1 cellular context compared by ENCODE assay signal in the genomic region with DNA sequence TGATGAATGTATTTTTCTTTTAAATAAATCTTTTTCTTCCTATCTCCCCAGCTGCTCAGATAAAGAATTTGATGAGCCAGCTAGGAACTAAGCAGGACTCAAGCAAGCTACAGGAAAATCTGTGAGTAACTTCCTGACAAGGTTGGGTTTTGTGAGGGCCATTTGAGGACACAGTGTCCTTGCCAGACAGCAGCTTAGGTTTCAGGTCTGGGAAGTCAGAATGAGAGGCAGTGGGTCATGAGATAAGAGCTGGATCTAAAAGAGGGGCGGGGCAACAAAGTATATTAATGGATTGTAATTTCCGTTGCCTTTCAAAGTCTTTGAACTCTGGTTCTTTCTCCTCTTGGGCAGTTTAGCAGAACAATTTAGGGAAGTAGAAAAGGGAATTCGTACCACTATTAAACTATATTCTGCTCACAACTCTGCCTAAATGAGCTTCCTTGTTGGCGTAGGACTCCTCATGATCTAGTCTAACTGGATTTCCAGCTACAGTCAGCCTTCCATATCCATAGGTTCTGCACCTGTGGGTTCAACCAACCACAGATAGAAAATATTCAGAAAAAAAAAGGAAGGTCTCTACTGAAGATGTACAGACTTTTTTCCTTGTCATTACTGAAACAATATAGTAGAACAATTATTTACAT.
TF ChIP-seq lines count a peak whose summit lies in the region.

No MANE protein-coding gene starts in this region.

TF ChIP-seq in K562, 482 proteins besides CTCF, POLR2A, EP300 and RAD21 (continued from another document and continues in another):
- TF ChIP-seq, protein P1, sequence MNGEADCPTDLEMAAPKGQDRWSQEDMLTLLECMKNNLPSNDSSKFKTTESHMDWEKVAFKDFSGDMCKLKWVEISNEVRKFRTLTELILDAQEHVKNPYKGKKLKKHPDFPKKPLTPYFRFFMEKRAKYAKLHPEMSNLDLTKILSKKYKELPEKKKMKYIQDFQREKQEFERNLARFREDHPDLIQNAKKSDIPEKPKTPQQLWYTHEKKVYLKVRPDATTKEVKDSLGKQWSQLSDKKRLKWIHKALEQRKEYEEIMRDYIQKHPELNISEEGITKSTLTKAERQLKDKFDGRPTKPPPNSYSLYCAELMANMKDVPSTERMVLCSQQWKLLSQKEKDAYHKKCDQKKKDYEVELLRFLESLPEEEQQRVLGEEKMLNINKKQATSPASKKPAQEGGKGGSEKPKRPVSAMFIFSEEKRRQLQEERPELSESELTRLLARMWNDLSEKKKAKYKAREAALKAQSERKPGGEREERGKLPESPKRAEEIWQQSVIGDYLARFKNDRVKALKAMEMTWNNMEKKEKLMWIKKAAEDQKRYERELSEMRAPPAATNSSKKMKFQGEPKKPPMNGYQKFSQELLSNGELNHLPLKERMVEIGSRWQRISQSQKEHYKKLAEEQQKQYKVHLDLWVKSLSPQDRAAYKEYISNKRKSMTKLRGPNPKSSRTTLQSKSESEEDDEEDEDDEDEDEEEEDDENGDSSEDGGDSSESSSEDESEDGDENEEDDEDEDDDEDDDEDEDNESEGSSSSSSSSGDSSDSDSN (IDR thresholded peaks at IDR 0.05; ENCODE audit: borderline replicate concordance in 1 of 2, low read depth in 2 of 2, low read length in 2 of 2) = no peak
- TF ChIP-seq THRA (IDR thresholded peaks at IDR 0.05) (peak; percentile 79), SMC3 (conservative IDR thresholded peaks at IDR 0.05; ENCODE audit: insufficient read depth, low read depth, low read length) (no peak), HDAC6 (IDR thresholded peaks at IDR 0.05; ENCODE audit: low read depth, low read length) (no peak), LEF1 (IDR thresholded peaks at IDR 0.05) (peak; percentile 41; the same call in 1 of the 2 replicates), ZNF41 (CRISPR knock-in tag; conservative IDR thresholded peaks at IDR 0.05) (no peak), ZNF766 (CRISPR knock-in tag; conservative IDR thresholded peaks at IDR 0.05) (no peak), ZFX (CRISPR knock-in tag; IDR thresholded peaks at IDR 0.05) (no peak), BRD4 (IDR thresholded peaks at IDR 0.05) (no peak), GABPA (tag; conservative IDR thresholded peaks at IDR 0.05; ENCODE audit: low read depth) (no peak), KHSRP (IDR thresholded peaks at IDR 0.05) (no peak), ZNF398 (CRISPR knock-in tag; IDR thresholded peaks at IDR 0.05) (no peak), CTBP1 (IDR thresholded peaks at IDR 0.05; ENCODE audit: borderline replicate concordance) (no peak), GABPB1 (CRISPR knock-in tag; IDR thresholded peaks at IDR 0.05) (no peak), ARNT (IDR thresholded peaks at IDR 0.05) (no peak), CBX8 (IDR thresholded peaks at IDR 0.05; ENCODE audit: borderline replicate concordance, extremely low read depth, low read depth, low read length, poor library complexity, severe bottlenecking) (no peak), CREB5 (CRISPR knock-in tag; IDR thresholded peaks at IDR 0.05) (no peak), ZC3H4 (CRISPR knock-in tag; IDR thresholded peaks at IDR 0.05; ENCODE audit: borderline replicate concordance) (no peak), HNRNPL (IDR thresholded peaks at IDR 0.05; ENCODE audit: low read depth, low read length) (no peak), HDAC1 (IDR thresholded peaks at IDR 0.05) (peak in 1 of 2 experiments; percentile 34; a peak in 1 of 4 replicates), MAFK (IDR thresholded peaks at IDR 0.05; ENCODE audit: low read length) (no peak), HIVEP1 (CRISPR knock-in tag; IDR thresholded peaks at IDR 0.05) (no peak), C11orf30 (IDR thresholded peaks at IDR 0.05; ENCODE audit: low read depth) (no peak), SNIP1 (IDR thresholded peaks at IDR 0.05; ENCODE audit: low read depth) (no peak), MAFF (IDR thresholded peaks at IDR 0.05; ENCODE audit: low read length) (no peak), GTF2E2 (tag; IDR thresholded peaks at IDR 0.05) (no peak), OTX1 (CRISPR knock-in tag; IDR thresholded peaks at IDR 0.05) (no peak), SAP30 (IDR thresholded peaks at IDR 0.05; ENCODE audit: borderline replicate concordance, insufficient read depth, low read depth, low read length, poor library complexity, severe bottlenecking) (no peak), CHCHD3 (CRISPR knock-in tag; IDR thresholded peaks at IDR 0.05) (no peak), PCBP1 (IDR thresholded peaks at IDR 0.05; ENCODE audit: low read depth, low read length, poor library complexity, severe bottlenecking) (no peak), GABPB2 (CRISPR knock-in tag; conservative IDR thresholded peaks at IDR 0.05) (no peak), NCOA4 (IDR thresholded peaks at IDR 0.05; ENCODE audit: partially characterized antibody) (no peak), ZFP1 (CRISPR knock-in tag; IDR thresholded peaks at IDR 0.05) (no peak), ZFP30 (CRISPR knock-in tag; IDR thresholded peaks at IDR 0.05; ENCODE audit: borderline replicate concordance) (no peak), ZNF347 (CRISPR knock-in tag; IDR thresholded peaks at IDR 0.05; ENCODE audit: low read depth) (no peak), SIX5 (IDR thresholded peaks at IDR 0.05; ENCODE audit: borderline replicate concordance in 1 of 2, insufficient read depth in 1 of 2, low read depth in 1 of 2, low read length in 2 of 2) (no peak), PRMT5 (CRISPR knock-in tag; IDR thresholded peaks at IDR 0.05) (no peak), SPI1 (IDR thresholded peaks at IDR 0.05; ENCODE audit: borderline replicate concordance, low read depth, low read length) (no peak), JUND (IDR thresholded peaks at IDR 0.05; ENCODE audit: borderline replicate concordance, low read depth, low read length) (peak; percentile 44; the same call in 1 of the 2 replicates), JUND (tag; IDR thresholded peaks at IDR 0.05; ENCODE audit: borderline replicate concordance, low read depth, low read length) (peak; percentile 50; the same call in 1 of the 3 replicates), DPF2 (IDR thresholded peaks at IDR 0.05) (peak; percentile 46; the same call in 1 of the 2 replicates), ARHGAP35 (IDR thresholded peaks at IDR 0.05; ENCODE audit: partially characterized antibody) (no peak)
- TF ChIP-seq, protein P2, sequence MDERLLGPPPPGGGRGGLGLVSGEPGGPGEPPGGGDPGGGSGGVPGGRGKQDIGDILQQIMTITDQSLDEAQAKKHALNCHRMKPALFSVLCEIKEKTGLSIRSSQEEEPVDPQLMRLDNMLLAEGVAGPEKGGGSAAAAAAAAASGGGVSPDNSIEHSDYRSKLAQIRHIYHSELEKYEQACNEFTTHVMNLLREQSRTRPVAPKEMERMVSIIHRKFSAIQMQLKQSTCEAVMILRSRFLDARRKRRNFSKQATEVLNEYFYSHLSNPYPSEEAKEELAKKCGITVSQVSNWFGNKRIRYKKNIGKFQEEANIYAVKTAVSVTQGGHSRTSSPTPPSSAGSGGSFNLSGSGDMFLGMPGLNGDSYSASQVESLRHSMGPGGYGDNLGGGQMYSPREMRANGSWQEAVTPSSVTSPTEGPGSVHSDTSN (CRISPR knock-in tag; IDR thresholded peaks at IDR 0.05; ENCODE audit: low read depth) = no peak
- TF ChIP-seq, protein P2 (tag; conservative IDR thresholded peaks at IDR 0.05; ENCODE audit: low read depth) = peak; percentile 28; the same call in 1 of the 2 replicates
- TF ChIP-seq, protein P3, sequence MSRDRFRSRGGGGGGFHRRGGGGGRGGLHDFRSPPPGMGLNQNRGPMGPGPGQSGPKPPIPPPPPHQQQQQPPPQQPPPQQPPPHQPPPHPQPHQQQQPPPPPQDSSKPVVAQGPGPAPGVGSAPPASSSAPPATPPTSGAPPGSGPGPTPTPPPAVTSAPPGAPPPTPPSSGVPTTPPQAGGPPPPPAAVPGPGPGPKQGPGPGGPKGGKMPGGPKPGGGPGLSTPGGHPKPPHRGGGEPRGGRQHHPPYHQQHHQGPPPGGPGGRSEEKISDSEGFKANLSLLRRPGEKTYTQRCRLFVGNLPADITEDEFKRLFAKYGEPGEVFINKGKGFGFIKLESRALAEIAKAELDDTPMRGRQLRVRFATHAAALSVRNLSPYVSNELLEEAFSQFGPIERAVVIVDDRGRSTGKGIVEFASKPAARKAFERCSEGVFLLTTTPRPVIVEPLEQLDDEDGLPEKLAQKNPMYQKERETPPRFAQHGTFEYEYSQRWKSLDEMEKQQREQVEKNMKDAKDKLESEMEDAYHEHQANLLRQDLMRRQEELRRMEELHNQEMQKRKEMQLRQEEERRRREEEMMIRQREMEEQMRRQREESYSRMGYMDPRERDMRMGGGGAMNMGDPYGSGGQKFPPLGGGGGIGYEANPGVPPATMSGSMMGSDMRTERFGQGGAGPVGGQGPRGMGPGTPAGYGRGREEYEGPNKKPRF (IDR thresholded peaks at IDR 0.05; ENCODE audit: low read depth, low read length) = no peak
- TF ChIP-seq, protein P4, sequence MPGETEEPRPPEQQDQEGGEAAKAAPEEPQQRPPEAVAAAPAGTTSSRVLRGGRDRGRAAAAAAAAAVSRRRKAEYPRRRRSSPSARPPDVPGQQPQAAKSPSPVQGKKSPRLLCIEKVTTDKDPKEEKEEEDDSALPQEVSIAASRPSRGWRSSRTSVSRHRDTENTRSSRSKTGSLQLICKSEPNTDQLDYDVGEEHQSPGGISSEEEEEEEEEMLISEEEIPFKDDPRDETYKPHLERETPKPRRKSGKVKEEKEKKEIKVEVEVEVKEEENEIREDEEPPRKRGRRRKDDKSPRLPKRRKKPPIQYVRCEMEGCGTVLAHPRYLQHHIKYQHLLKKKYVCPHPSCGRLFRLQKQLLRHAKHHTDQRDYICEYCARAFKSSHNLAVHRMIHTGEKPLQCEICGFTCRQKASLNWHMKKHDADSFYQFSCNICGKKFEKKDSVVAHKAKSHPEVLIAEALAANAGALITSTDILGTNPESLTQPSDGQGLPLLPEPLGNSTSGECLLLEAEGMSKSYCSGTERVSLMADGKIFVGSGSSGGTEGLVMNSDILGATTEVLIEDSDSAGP (CRISPR knock-in tag; IDR thresholded peaks at IDR 0.05) = no peak
- TF ChIP-seq, protein P5, sequence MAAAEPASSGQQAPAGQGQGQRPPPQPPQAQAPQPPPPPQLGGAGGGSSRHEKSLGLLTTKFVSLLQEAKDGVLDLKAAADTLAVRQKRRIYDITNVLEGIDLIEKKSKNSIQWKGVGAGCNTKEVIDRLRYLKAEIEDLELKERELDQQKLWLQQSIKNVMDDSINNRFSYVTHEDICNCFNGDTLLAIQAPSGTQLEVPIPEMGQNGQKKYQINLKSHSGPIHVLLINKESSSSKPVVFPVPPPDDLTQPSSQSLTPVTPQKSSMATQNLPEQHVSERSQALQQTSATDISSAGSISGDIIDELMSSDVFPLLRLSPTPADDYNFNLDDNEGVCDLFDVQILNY (CRISPR knock-in tag; IDR thresholded peaks at IDR 0.05) = no peak
- TF ChIP-seq, protein P6, sequence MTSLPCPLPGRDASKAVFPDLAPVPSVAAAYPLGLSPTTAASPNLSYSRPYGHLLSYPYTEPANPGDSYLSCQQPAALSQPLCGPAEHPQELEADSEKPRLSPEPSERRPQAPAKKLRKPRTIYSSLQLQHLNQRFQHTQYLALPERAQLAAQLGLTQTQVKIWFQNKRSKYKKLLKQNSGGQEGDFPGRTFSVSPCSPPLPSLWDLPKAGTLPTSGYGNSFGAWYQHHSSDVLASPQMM (CRISPR knock-in tag; IDR thresholded peaks at IDR 0.05) = no peak
- TF ChIP-seq, protein P7, sequence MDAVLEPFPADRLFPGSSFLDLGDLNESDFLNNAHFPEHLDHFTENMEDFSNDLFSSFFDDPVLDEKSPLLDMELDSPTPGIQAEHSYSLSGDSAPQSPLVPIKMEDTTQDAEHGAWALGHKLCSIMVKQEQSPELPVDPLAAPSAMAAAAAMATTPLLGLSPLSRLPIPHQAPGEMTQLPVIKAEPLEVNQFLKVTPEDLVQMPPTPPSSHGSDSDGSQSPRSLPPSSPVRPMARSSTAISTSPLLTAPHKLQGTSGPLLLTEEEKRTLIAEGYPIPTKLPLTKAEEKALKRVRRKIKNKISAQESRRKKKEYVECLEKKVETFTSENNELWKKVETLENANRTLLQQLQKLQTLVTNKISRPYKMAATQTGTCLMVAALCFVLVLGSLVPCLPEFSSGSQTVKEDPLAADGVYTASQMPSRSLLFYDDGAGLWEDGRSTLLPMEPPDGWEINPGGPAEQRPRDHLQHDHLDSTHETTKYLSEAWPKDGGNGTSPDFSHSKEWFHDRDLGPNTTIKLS (IDR thresholded peaks at IDR 0.05; ENCODE audit: borderline replicate concordance, low read depth) = no peak
